Comparison of ENCODE assay signal across 8 cellular contexts in the genomic region with DNA sequence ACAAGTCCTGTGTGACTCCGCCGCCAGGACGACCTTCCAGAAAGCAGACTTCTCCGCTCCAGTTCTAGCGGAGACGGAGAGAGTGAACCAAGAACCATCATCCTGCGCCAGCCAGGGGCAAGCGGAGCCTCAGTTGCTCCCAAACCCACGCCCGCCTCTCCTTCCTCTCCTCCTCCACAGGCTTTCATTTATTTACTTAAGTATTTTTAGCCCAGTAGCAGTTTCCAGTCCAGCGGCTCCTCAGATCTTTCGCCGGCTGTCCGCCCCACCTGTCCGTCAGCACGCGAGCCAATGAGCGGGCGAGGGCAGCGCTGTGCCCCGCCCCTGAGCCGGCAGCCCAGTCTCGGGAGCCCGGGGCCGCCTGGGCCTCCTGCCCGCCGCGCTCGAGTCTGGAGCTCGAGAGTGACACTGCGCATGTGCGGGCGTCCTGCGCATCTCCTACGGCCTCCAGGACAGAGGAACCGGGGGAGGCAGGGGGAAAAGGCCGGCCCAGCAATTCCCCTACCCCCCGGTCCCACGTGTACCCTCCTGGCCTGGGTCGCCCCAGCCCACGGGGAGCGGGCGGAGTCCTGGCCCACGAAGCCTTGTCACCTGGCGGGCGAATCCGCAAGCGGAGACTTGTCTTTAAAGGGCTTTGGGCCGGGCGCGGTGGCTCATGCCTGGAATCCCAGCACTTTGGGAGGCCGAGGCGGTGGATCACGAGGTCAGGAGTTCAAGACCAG. TPM values are rescaled to one million over a fixed set of nuclear protein-coding genes. Genes with fewer than 3 reads are reported as not detected.
DNase-seq lines count a peak whose midpoint lies in the region; ATAC-seq and TF ChIP-seq lines count a peak whose summit lies in the region.

FALEC (plus strand) TSS at position 425 of the 722 bp plus-strand sequence.

- peak within 1 kb of the TSS; percentile 93 for H2AFZ ChIP-seq in GM23338

- H3K27me3 Mint-ChIP-seq in GM23338 (ENCODE audit: insufficient read depth, low read depth, poor library complexity) = peaks cover 20% of the 10 kb centered on the region
- no peaks in the 10 kb centered on the region for H3K27me3 Mint-ChIP-seq in activated T-helper 17 cell treated with anti-CD3 and anti-CD28 coated beads, Interleukin-2, amount 50 U/mL, for 72 hours
- H3K27me3 Mint-ChIP-seq in natural killer cell treated with Interleukin-12 subunit alpha and Interleukin-12 subunit beta and Interleukin-15 and Interleukin-18, amount 100 ng/mL, for 72 hours = no peaks in the 10 kb centered on the region

- peak within 1 kb of the TSS; percentile 91 for H3K4me2 ChIP-seq in GM23338

- H3K79me2 ChIP-seq in GM23338 (replicated peaks; ENCODE audit: insufficient read depth) = no peaks in the 10 kb centered on the region

- peak within 1 kb of the TSS; percentile 91 for H3K4me3 Mint-ChIP-seq in GM23338
- H3K4me3 Mint-ChIP-seq in activated T-helper 17 cell treated with anti-CD3 and anti-CD28 coated beads, Interleukin-2, amount 50 U/mL, for 72 hours = peak within 1 kb of the TSS; percentile 89
- peak within 1 kb of the TSS; percentile 80 for H3K4me3 Mint-ChIP-seq in natural killer cell treated with Interleukin-12 subunit alpha and Interleukin-12 subunit beta and Interleukin-15 and Interleukin-18, amount 100 ng/mL, for 72 hours

- no peaks in the 10 kb centered on the region for H3K27me3 ChIP-seq in GM23338 (ENCODE audit: insufficient read depth)

- peaks cover 6% of the 10 kb centered on the region; the same call in 1 of the 3 replicates for H3K36me3 Mint-ChIP-seq in GM23338 (ENCODE audit: low read depth)
- H3K36me3 Mint-ChIP-seq in activated T-helper 17 cell treated with anti-CD3 and anti-CD28 coated beads, Interleukin-2, amount 50 U/mL, for 72 hours (ENCODE audit: low read depth) = no peaks in the 10 kb centered on the region
- H3K36me3 Mint-ChIP-seq in natural killer cell treated with Interleukin-12 subunit alpha and Interleukin-12 subunit beta and Interleukin-15 and Interleukin-18, amount 100 ng/mL, for 72 hours = no peaks in the 10 kb centered on the region

- no peaks in the 10 kb centered on the region; the same call in 2 of the 3 replicates for H3K9me3 Mint-ChIP-seq in GM23338
- H3K9me3 Mint-ChIP-seq in activated T-helper 17 cell treated with anti-CD3 and anti-CD28 coated beads, Interleukin-2, amount 50 U/mL, for 72 hours = no peaks in the 10 kb centered on the region
- H3K9me3 Mint-ChIP-seq in natural killer cell treated with Interleukin-12 subunit alpha and Interleukin-12 subunit beta and Interleukin-15 and Interleukin-18, amount 100 ng/mL, for 72 hours = no peaks in the 10 kb centered on the region

- H3K36me3 ChIP-seq in GM23338 (ENCODE audit: insufficient read depth) = no peaks in the 10 kb centered on the region

- H3K4me1 Mint-ChIP-seq in GM23338 = peaks cover 8% of the 10 kb centered on the region
- H3K4me1 Mint-ChIP-seq in activated T-helper 17 cell treated with anti-CD3 and anti-CD28 coated beads, Interleukin-2, amount 50 U/mL, for 72 hours = peaks cover 7% of the 10 kb centered on the region
- peaks cover 9 to 12% of the 10 kb centered on the region in 2 donors for H3K4me1 Mint-ChIP-seq in natural killer cell treated with Interleukin-12 subunit alpha and Interleukin-12 subunit beta and Interleukin-15 and Interleukin-18, amount 100 ng/mL, for 72 hours (ENCODE audit: low read depth in 2 of 2)

- DNase-seq in Daoy (ENCODE audit: low read depth) = peak; percentile 99
- DNase-seq in GM23338 (ENCODE audit: low spot score) = peak; percentile 98
- peak; percentile 95 for DNase-seq in LHCN-M2 (ENCODE audit: low read depth)
- DNase-seq in RPMI7951 (ENCODE audit: low read depth) = peak; percentile 94
- peak; percentile 94 for DNase-seq in fibroblast of peridontal ligament (ENCODE audit: extremely low read depth)
- DNase-seq in natural killer cell treated with Interleukin-12 subunit alpha and Interleukin-12 subunit beta and Interleukin-15 and Interleukin-18, amount 100 ng/mL, for 72 hours (ENCODE audit: low spot score) = peak; percentile 98
- peak; percentile 91 for DNase-seq in stimulated activated naive CD4-positive, alpha-beta T cell treated with Interleukin-2 at 50 U/mL for 16 hours (lab: John Stamatoyannopoulos, UW)

- peak; percentile 96 for ATAC-seq in GM23338
- ATAC-seq in activated T-helper 17 cell treated with anti-CD3 and anti-CD28 coated beads, Interleukin-2, amount 50 U/mL, for 72 hours (replicated peaks) = peak; percentile 99
- peak; percentile 100 for ATAC-seq in natural killer cell treated with Interleukin-12 subunit alpha and Interleukin-12 subunit beta and Interleukin-15 and Interleukin-18, amount 100 ng/mL, for 72 hours

- peak within 1 kb of the TSS; percentile 46 for H3K27ac ChIP-seq in GM23338 (ENCODE audit: low read depth)

- H3K9me2 ChIP-seq in GM23338 (ENCODE audit: insufficient read depth) = no peaks in the 10 kb centered on the region

- peak within 1 kb of the TSS; percentile 91 for H3K27ac Mint-ChIP-seq in GM23338
- H3K27ac Mint-ChIP-seq in activated T-helper 17 cell treated with anti-CD3 and anti-CD28 coated beads, Interleukin-2, amount 50 U/mL, for 72 hours = peak within 1 kb of the TSS; percentile 78
- peak within 1 kb of the TSS; percentile 46 to 74 for H3K27ac Mint-ChIP-seq in natural killer cell treated with Interleukin-12 subunit alpha and Interleukin-12 subunit beta and Interleukin-15 and Interleukin-18, amount 100 ng/mL, for 72 hours

- no peaks in the 10 kb centered on the region for H4K20me1 ChIP-seq in GM23338 (replicated peaks; ENCODE audit: insufficient read depth)

- H3K4me1 ChIP-seq in GM23338 (ENCODE audit: insufficient read depth) = peaks cover 7% of the 10 kb centered on the region; the same call in 1 of the 2 replicates

- 0 out of 2 replicates have a peak, but pooled peaks cover 17% of the 10 kb centered on the region for H3F3A ChIP-seq in GM23338 (replicated peaks; ENCODE audit: low read depth)

- peak within 1 kb of the TSS; percentile 81 for H3K4me3 ChIP-seq in GM23338

- no peak for TF ChIP-seq CTCF in GM23338 (conservative IDR thresholded peaks at IDR 0.05; ENCODE audit: low read depth in 2 of 2)

TF ChIP-seq in GM23338, 12 proteins besides CTCF, POLR2A, EP300 and RAD21:
- TF ChIP-seq POLR2AphosphoS5 (IDR thresholded peaks at IDR 0.05; ENCODE audit: low read depth) = peak; percentile 65
- TF ChIP-seq, protein P1, sequence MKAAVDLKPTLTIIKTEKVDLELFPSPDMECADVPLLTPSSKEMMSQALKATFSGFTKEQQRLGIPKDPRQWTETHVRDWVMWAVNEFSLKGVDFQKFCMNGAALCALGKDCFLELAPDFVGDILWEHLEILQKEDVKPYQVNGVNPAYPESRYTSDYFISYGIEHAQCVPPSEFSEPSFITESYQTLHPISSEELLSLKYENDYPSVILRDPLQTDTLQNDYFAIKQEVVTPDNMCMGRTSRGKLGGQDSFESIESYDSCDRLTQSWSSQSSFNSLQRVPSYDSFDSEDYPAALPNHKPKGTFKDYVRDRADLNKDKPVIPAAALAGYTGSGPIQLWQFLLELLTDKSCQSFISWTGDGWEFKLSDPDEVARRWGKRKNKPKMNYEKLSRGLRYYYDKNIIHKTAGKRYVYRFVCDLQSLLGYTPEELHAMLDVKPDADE (IDR thresholded peaks at IDR 0.05) = no peak
- no peak for TF ChIP-seq STAT1 (IDR thresholded peaks at IDR 0.05; ENCODE audit: unreplicated experiment)
- TF ChIP-seq CREB1 (CRISPR knock-in tag; IDR thresholded peaks at IDR 0.05; ENCODE audit: low read depth) = peak; percentile 36; the same call in 1 of the 2 replicates

RNA-seq across cellular contexts. Expression of gene FALEC, which starts in this region (rescaled TPM):
- not detected in 2 replicates for total RNA-seq in Daoy (2014; rRNA removed; shearing (Covaris generic))
- total RNA-seq in GM23338 (2014; rRNA removed; shearing (Covaris generic)) = not detected in 2 replicates
- 1.7 and 2.6 TPM in 2 replicates for polyA plus RNA-seq in GM23338 (2016; fragmentation: Nextera tagmentation; extraction: Ambion mirVana)
- total RNA-seq in LHCN-M2 (2014; rRNA removed) = not detected in 2 replicates
- 0.36 TPM for polyA plus RNA-seq in LHCN-M2 (2012)
- total RNA-seq in RPMI7951 (2014; rRNA removed; shearing (Covaris generic)) = not detected in 2 replicates
- 1 to 10 TPM in 1 of 2 donors, not detected in 1; 1.2 TPM for total RNA-seq in activated T-helper 17 cell treated with anti-CD3 and anti-CD28 coated beads, Interleukin-2, amount 50 U/mL, for 72 hours
- total RNA-seq in natural killer cell treated with Interleukin-12 subunit alpha and Interleukin-12 subunit beta and Interleukin-15 and Interleukin-18, amount 100 ng/mL, for 72 hours = not detected

Comparison
In these comparisons a context has a peak if more than half of its experiments do, and no peak if none do; other contexts are left out.
1. Peak in every context shown above with its lines: DNase-seq, ATAC-seq, H3K4me3 ChIP-seq and H3K27ac ChIP-seq.
2. Peak in DNase-seq in Daoy; RNA of the gene not detected or under 1 TPM.
3. Peak in DNase-seq in LHCN-M2; RNA of the gene not detected or under 1 TPM.
4. Peak in DNase-seq in RPMI7951; RNA of the gene not detected or under 1 TPM.
5. Peak in DNase-seq and ATAC-seq in natural killer cell treated with Interleukin-12 subunit alpha and Interleukin-12 subunit beta and Interleukin-15 and Interleukin-18, amount 100 ng/mL, for 72 hours; RNA of the gene not detected or under 1 TPM.